In genomic region chr18:13653746-13654455, GRCh38 we compare ENCODE assay signal across 1 cellular context.
TF ChIP-seq lines count a peak whose summit lies in the region.

No MANE protein-coding gene starts in this region.

TF ChIP-seq in GM23338, 12 proteins besides CTCF, POLR2A, EP300 and RAD21 (continued from another document):
- TF ChIP-seq ZNF462 (CRISPR knock-in tag; IDR thresholded peaks at IDR 0.05) (no peak), ZNF331 (CRISPR knock-in tag; IDR thresholded peaks at IDR 0.05; ENCODE audit: low read depth) (no peak)
TF ChIP-seq in GM23338: peak in this region for 0.
